In genomic region chr17:17495448-17496188, GRCh38 we compare ENCODE assay signal across 8 cellular contexts. TPM values are rescaled to one million over a fixed set of nuclear protein-coding genes. Genes with fewer than 3 reads are reported as not detected.
DNase-seq lines count a peak whose midpoint lies in the region; ATAC-seq and TF ChIP-seq lines count a peak whose summit lies in the region.

No MANE protein-coding gene starts in this region.

- H3K27me3 Mint-ChIP-seq in activated naive CD8-positive, alpha-beta T cell = peaks cover 2% of the 10 kb centered on the region

- H3K36me3 Mint-ChIP-seq in activated naive CD8-positive, alpha-beta T cell = peaks cover 4% of the 10 kb centered on the region

- peak overlapping the region; percentile 12 for H3K27ac Mint-ChIP-seq in activated naive CD8-positive, alpha-beta T cell

- H3K36me3 ChIP-seq in HUES48 (ENCODE audit: control insufficient read depth, insufficient read depth, low read length) = peaks cover 24% of the 10 kb centered on the region
- peaks cover 0 to 18% of the 10 kb centered on the region in 2 donors for H3K36me3 ChIP-seq in psoas muscle (ENCODE audit: insufficient read depth in 1 of 2, low read depth in 1 of 2)

- peak overlapping the region; percentile 83 for H3K4me3 Mint-ChIP-seq in activated naive CD8-positive, alpha-beta T cell

- H3K9me3 ChIP-seq in HUES48 (ENCODE audit: control insufficient read depth, insufficient read depth, low read length) (no peaks in the 10 kb centered on the region), psoas muscle (no peaks in the 10 kb centered on the region)

- no peaks in the 10 kb centered on the region for H3K9me3 Mint-ChIP-seq in activated naive CD8-positive, alpha-beta T cell (ENCODE audit: low read depth)

- peaks cover 36% of the 10 kb centered on the region for H3K4me1 ChIP-seq in HUES48 (ENCODE audit: control insufficient read depth, insufficient read depth, low read length)
- peaks cover 21% of the 10 kb centered on the region for H3K4me1 ChIP-seq in psoas muscle

- no peak overlapping the region; the same call in 1 of the 2 replicates for H3K9ac ChIP-seq in HUES48 (ENCODE audit: low read depth, low read length)

- DNase-seq in left cardiac atrium (no peak), psoas muscle (peak; percentile 24 to 73), globus pallidus (ENCODE audit: low spot score) (no peak)

- ATAC-seq in left cardiac atrium (peak; percentile 4 to 14), psoas muscle (peak in 3 of 4 donors; percentile 3 to 14 (median 7)), HG03342 (IDR thresholded peaks at IDR 0.05; ENCODE audit: unreplicated experiment) (no peak), GM21526 (IDR thresholded peaks at IDR 0.05; ENCODE audit: low FRiP score, unreplicated experiment) (no peak)

- intact Hi-C loops in left cardiac atrium (cut with DNase I) (loop anchor here (5.0 kb wide), 4 partner anchors 52 to 147 kb away; no protein-coding TSS in a partner anchor), psoas muscle (cut with DNase I) (loop anchor here (1.0 to 5.0 kb wide), 5 partner anchors 19 to 138 kb away; partner anchors contain the start of gene MED9 (in 1 of the 2))

- 1% methylated on average over 53 to 77 of the region's 77 CpGs for WGBS in psoas muscle, 3 donors

- H3K4me3 ChIP-seq in HUES48 (ENCODE audit: low read depth, low read length) (peak overlapping the region; percentile 74), psoas muscle (peak overlapping the region; percentile 84)

- TF ChIP-seq CTCF in C4-2B (conservative IDR thresholded peaks at IDR 0.05) = no peak
- no peak for TF ChIP-seq CTCF in psoas muscle (IDR thresholded peaks at IDR 0.05)

- H3K4me1 Mint-ChIP-seq in activated naive CD8-positive, alpha-beta T cell (ENCODE audit: low read depth) = peaks cover 15% of the 10 kb centered on the region

- H3K27me3 ChIP-seq in HUES48 (ENCODE audit: control insufficient read depth, insufficient read depth, low read length) (peaks cover 24% of the 10 kb centered on the region), psoas muscle (ENCODE audit: insufficient read depth in 3 of 3, low read length in 2 of 3) (no peaks in the 10 kb centered on the region)

- H3K27ac ChIP-seq in C4-2B (peak overlapping the region; percentile 57; the same call in 1 of the 2 replicates), HUES48 (ENCODE audit: low read depth, low read length) (no peak overlapping the region), psoas muscle (peak overlapping the region; percentile 89)

RNA-seq across cellular contexts. Expression of gene RASD1, which starts 0.6 kb away (rescaled TPM):
- 10 to 100 TPM; 35.3 to 55.1 TPM for total RNA-seq in left cardiac atrium
- total RNA-seq in psoas muscle = 100 to 1,000 TPM in 1 of 4 donors, 10 to 100 TPM in 1, 1 to 10 TPM in 2; 4.4 to 436 (median 33.8) TPM
- 100 to 1,000 TPM in 1 of 3 donors, 10 to 100 TPM in 2; 10.7 to 121 (median 26.5) TPM for polyA plus RNA-seq in psoas muscle

RNA-seq across cellular contexts. Expression of gene MED9, which starts 18.8 kb away (rescaled TPM):
- total RNA-seq in left cardiac atrium (10 to 100 TPM; 26.8 to 35.1 TPM), psoas muscle (10 to 100 TPM; 12.4 to 29.6 (median 20.3) TPM)
- 10 to 100 TPM; 16.6 to 19.0 (median 18.3) TPM for polyA plus RNA-seq in psoas muscle

Comparison
In these comparisons a context has a peak if more than half of its experiments do, and no peak if none do; other contexts are left out.
1. ATAC-seq: peak in left cardiac atrium (2 of 2) and psoas muscle (3 of 4); none in HG03342 (single experiment) and GM21526 (single experiment).
2. DNase-seq: peak in psoas muscle (2 of 2); none in left cardiac atrium (single experiment) and globus pallidus (single experiment).